In the genomic region with DNA sequence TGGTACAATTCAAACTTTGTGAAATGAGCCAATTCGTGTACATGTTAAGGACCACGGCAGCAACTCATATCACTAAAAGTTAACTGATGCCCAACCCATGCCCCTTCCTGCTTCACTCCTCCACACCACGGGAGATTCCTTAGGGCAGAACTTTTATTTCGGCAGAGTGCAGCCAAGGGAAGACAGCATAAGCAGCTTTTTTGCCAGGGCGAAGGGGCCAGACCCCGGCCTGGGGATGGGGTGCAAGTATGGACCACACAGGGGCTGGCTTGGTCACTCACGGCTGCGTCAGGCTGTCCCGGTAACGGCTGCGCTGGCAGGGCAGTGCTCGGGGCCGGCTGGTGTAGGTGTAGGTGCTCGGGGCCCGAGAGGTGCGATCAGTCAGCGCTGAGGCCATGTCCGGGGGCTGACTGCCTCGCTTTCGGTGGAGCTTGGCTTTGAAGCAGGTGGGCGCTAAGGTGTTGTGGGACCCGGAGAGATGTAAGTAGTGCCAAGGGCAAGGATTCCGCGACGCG, we compare ENCODE assay signal across 9 cellular contexts. TPM values are rescaled to one million over a fixed set of nuclear protein-coding genes. Genes with fewer than 3 reads are reported as not detected.
DNase-seq lines count a peak whose midpoint lies in the region; ATAC-seq and TF ChIP-seq lines count a peak whose summit lies in the region.
"Had no signal": no experiment of that assay in that cellular context is flagged by ENCODE, and none has a peak within 500 bp of the region (broad histone marks: within the 10 kb centered on the region; RNA-seq: fewer than 3 reads in every experiment).

No MANE protein-coding gene starts in this region.

- peak overlapping the region; percentile 51 for H3K4me3 ChIP-seq in right cardiac atrium (ENCODE audit: low read length)
- peak overlapping the region; percentile 93 to 97 (median 95) for H3K4me3 ChIP-seq in skeletal muscle tissue (ENCODE audit: low read length in 3 of 3)

- peak overlapping the region; percentile 6 for H3K27ac ChIP-seq in right cardiac atrium (ENCODE audit: low read length)
- peak overlapping the region; percentile 26 for H3K27ac ChIP-seq in skeletal muscle tissue (ENCODE audit: low read depth, low read length)

- H3K4me1 ChIP-seq in right cardiac atrium (ENCODE audit: control insufficient read depth, insufficient read depth, low read length): no peaks in the 10 kb centered on the region
- H3K4me1 ChIP-seq in skeletal muscle tissue (ENCODE audit: control insufficient read depth in 3 of 3, insufficient read depth in 3 of 3, low read length in 3 of 3): peaks cover 13 to 28% (median 15%) of the 10 kb centered on the region in 3 donors

- H3K9ac ChIP-seq in skeletal muscle tissue (ENCODE audit: low read depth in 1 of 3, low read length in 3 of 3): peak overlapping the region; percentile 88 to 91 (median 90)

- peak; percentile 15 for ATAC-seq in GM19043 (IDR thresholded peaks at IDR 0.05; ENCODE audit: low read depth, unreplicated experiment)
- peak; percentile 31 for ATAC-seq in HG03432 (IDR thresholded peaks at IDR 0.05; ENCODE audit: unreplicated experiment)
- ATAC-seq in right cardiac atrium: peak; percentile 53 to 59

- no peaks in the 10 kb centered on the region for H3K36me3 ChIP-seq in skeletal muscle tissue (ENCODE audit: control insufficient read depth in 3 of 3, insufficient read depth in 3 of 3, low read length in 3 of 3)

- DNase-seq in AG08395 (ENCODE audit: low spot score) (peak; percentile 8), activated T-helper 1 cell treated with Interleukin-2 at 50 U/mL for 16 hours (ENCODE audit: low read depth) (peak; percentile 5), right cardiac atrium (no peak), posterior vena cava (ENCODE audit: low spot score) (no peak), GM20000 (ENCODE audit: low spot score) (no peak)

- H3K9me3 ChIP-seq in right cardiac atrium (ENCODE audit: control insufficient read depth, low read length) (no peaks in the 10 kb centered on the region), skeletal muscle tissue (ENCODE audit: control insufficient read depth in 3 of 3, low read length in 3 of 3) (no peaks in the 10 kb centered on the region)

- no peak for TF ChIP-seq CTCF in GM20000 (IDR thresholded peaks at IDR 0.05; ENCODE audit: extremely low read depth, missing control alignments)

- H3K27me3 ChIP-seq in right cardiac atrium (ENCODE audit: control insufficient read depth, insufficient read depth) (no peaks in the 10 kb centered on the region), skeletal muscle tissue (ENCODE audit: control insufficient read depth in 3 of 3, insufficient read depth in 3 of 3, low read length in 3 of 3) (no peaks in the 10 kb centered on the region)

- 2% methylated on average over 26 of the region's 26 CpGs for WGBS in right cardiac atrium

- intact Hi-C loops in right cardiac atrium (cut with DNase I) (loop anchor here in 1 of 4 donors (2.0 kb wide), 1 partner anchor 16 kb away; no protein-coding TSS in a partner anchor), posterior vena cava (cut with DNase I) (no loop called here)

RNA-seq across cellular contexts. Expression of gene RSPH3, which starts 0.8 kb away (rescaled TPM):
- total RNA-seq in right cardiac atrium (10 to 100 TPM in 3 of 4 donors, 1 to 10 TPM in 1; 9.6 to 12.1 (median 11.2) TPM), skeletal muscle tissue (2.1 TPM), posterior vena cava (1 to 10 TPM; 6.9 to 7.9 TPM)
- polyA plus RNA-seq in right cardiac atrium: 4.5 TPM

RNA-seq across cellular contexts. Expression of gene TAGAP, which starts 45.6 kb away (rescaled TPM):
- total RNA-seq in right cardiac atrium: 1 to 10 TPM; 1.2 to 2.0 (median 1.5) TPM
- polyA plus RNA-seq in right cardiac atrium: 0.63 TPM
- total RNA-seq in skeletal muscle tissue: 2.1 TPM
- total RNA-seq in posterior vena cava: 1 to 10 TPM; 2.3 to 2.5 TPM
- total RNA-seq: HT1080 had no signal

Comparison
In these comparisons a context has a peak if more than half of its experiments do, and no peak if none do; other contexts are left out.
1. DNase-seq: peak in AG08395 (single experiment) and activated T-helper 1 cell treated with Interleukin-2 at 50 U/mL for 16 hours (single experiment); none in right cardiac atrium (0 of 3), posterior vena cava (single experiment) and GM20000 (single experiment).
2. Peak in every context shown above with its lines, with median percentiles within 50 percentile points of each other: ATAC-seq.